ENCODE assay signal across 8 cellular contexts in genomic region chr16:19907161-19907992, GRCh38. TPM values are rescaled to one million over a fixed set of nuclear protein-coding genes. Genes with fewer than 3 reads are reported as not detected.
DNase-seq lines count a peak whose midpoint lies in the region; ATAC-seq, FAIRE-seq and TF ChIP-seq lines count a peak whose summit lies in the region.

No MANE protein-coding gene starts in this region.

- H3K79me2 ChIP-seq in HepG2 (ENCODE audit: insufficient read depth, low read length), result no peaks in the 10 kb centered on the region

- BruUV-seq in HepG2 (replicated peaks; lab: Mats Ljungman, UMichigan), result no TSS peak

- peaks cover 3 to 30% of the 10 kb centered on the region in 2 experiments; a peak in 4 of 5 replicates for H3K27me3 ChIP-seq in HepG2 (ENCODE audit: control insufficient read depth in 1 of 2, insufficient read depth in 2 of 2, low read length in 2 of 2)

- peak; percentile 28 for DNase-seq in DMS79 (lab: John Stamatoyannopoulos, UW)
- DNase-seq in NCI-H226, result peak; percentile 53
- DNase-seq in activated CD4-positive, alpha-beta T cell treated with anti-CD3 and anti-CD28 coated beads for 24 hours (ENCODE audit: low read depth in 2 of 2), result peak; percentile 56 to 60
- DNase-seq in central memory CD4-positive, alpha-beta T cell, result peak; percentile 50
- peak; percentile 67 for DNase-seq in HepG2 (ENCODE audit: low spot score)
- peak; percentile 21 to 54 (median 37) for DNase-seq in stimulated activated CD4-positive, alpha-beta T cell treated with anti-CD3 and anti-CD28 coated beads, TNF-alpha, amount 100 ng/mL, for 1 hour (ENCODE audit: low read depth in 3 of 3, low spot score in 1 of 3)

- POLR2A ChIA-PET in HepG2 (lab: Yijun Ruan, JAX), result interaction anchor here (0.8 to 1.2 kb wide), 3 partner anchors 8 to 478 kb away, joined by 3 to 6 read pairs (median 4); no protein-coding TSS in a partner anchor

- FAIRE-seq in HepG2 (lab: Jason Lieb, UNC), result peak; percentile 83

- intact Hi-C loops in HepG2 (cut with micrococcal nuclease; ENCODE audit: unreplicated experiment), result loop anchor here (1.0 to 10.0 kb wide), 4 partner anchors 74 to 476 kb away; no protein-coding TSS in a partner anchor

- peak; percentile 99 for TF ChIP-seq CTCF in HepG2 (CRISPR knock-in tag; IDR thresholded peaks at IDR 0.05)

- no peak overlapping the region for H3K27ac ChIP-seq in HepG2 (ENCODE audit: extremely low read length, insufficient read depth, low read length)

- no peaks in the 10 kb centered on the region for H3K9me3 ChIP-seq in HepG2 (ENCODE audit: low read length)

- no peak overlapping the region for H3K9ac ChIP-seq in HepG2 (ENCODE audit: insufficient read depth, low read depth, low read length)

- WGBS in HepG2 (ENCODE audit: low lambda C conversion rate), result 12% methylated on average over 24 of the region's 24 CpGs

- TF ChIP-seq EP300 in HepG2 (IDR thresholded peaks at IDR 0.05; ENCODE audit: low read depth in 2 of 2, low read length in 2 of 2) (no peak), HepG2 (CRISPR knock-in tag; IDR thresholded peaks at IDR 0.05; ENCODE audit: borderline replicate concordance) (peak; percentile 12; the same call in 1 of the 2 replicates)

- H3K4me2 ChIP-seq in HepG2 (ENCODE audit: low read depth, low read length), result no peak overlapping the region

- H2AFZ ChIP-seq in HepG2 (ENCODE audit: low read length), result no peak overlapping the region

- CTCF ChIA-PET in HepG2 (lab: Yijun Ruan, JAX; ENCODE audit: low intra/inter-chr PET ratio, low total read pairs), result interaction anchor here (0.6 to 3.4 kb wide), 5 partner anchors 8 to 478 kb away, joined by 3 to 71 read pairs (median 10); no protein-coding TSS in a partner anchor

- in situ Hi-C loops in HepG2 (cut with HindIII; ENCODE audit: extremely low pct_ligation_motif_present, low pct_unique_long_range_greater_than_20kb), result loop anchor here (5.0 kb wide), 1 partner anchor 395 kb away; no protein-coding TSS in a partner anchor

- no peak overlapping the region for H3K4me3 ChIP-seq in HepG2 (replicated peaks in 1 of 3; ENCODE audit: insufficient read depth in 1 of 3, low read depth in 2 of 3, low read length in 3 of 3)

- H3K4me1 ChIP-seq in HepG2 (ENCODE audit: insufficient read depth, low read length), result no peaks in the 10 kb centered on the region

- no peaks in the 10 kb centered on the region for H4K20me1 ChIP-seq in HepG2 (ENCODE audit: insufficient read depth, low read length)

- peak; percentile 99 for TF ChIP-seq RAD21 in HepG2 (CRISPR knock-in tag; IDR thresholded peaks at IDR 0.05)

- no peaks in the 10 kb centered on the region for H3K36me3 ChIP-seq in HepG2 (replicated peaks in 1 of 2; ENCODE audit: control insufficient read depth in 1 of 2, insufficient read depth in 2 of 2, low read length in 2 of 2)

- no peak for TF ChIP-seq POLR2A in HepG2 (IDR thresholded peaks at IDR 0.05; ENCODE audit: insufficient read depth in 1 of 2, low read depth in 2 of 2, low read length in 2 of 2)

- ATAC-seq in HG02610 (IDR thresholded peaks at IDR 0.05; ENCODE audit: unreplicated experiment) (peak; percentile 57), HepG2 (peak; percentile 97), HG02852 (IDR thresholded peaks at IDR 0.05; ENCODE audit: unreplicated experiment) (no peak)

TF ChIP-seq in HepG2, 621 proteins besides CTCF, POLR2A, EP300 and RAD21 (continues in another document):
- no peak for TF ChIP-seq IRF9 (CRISPR knock-in tag; IDR thresholded peaks at IDR 0.05; ENCODE audit: borderline replicate concordance)
- no peak for TF ChIP-seq IKZF1 (IDR thresholded peaks at IDR 0.05)
- TF ChIP-seq SALL2 (CRISPR knock-in tag; IDR thresholded peaks at IDR 0.05), result no peak
- TF ChIP-seq AHR (CRISPR knock-in tag; IDR thresholded peaks at IDR 0.05), result peak; percentile 87; the same call in 1 of the 2 replicates
- TF ChIP-seq ZMYM4 (CRISPR knock-in tag; IDR thresholded peaks at IDR 0.05), result peak; percentile 60; the same call in 1 of the 2 replicates
- peak; percentile 81; the same call in 1 of the 2 replicates for TF ChIP-seq ZNF274 (CRISPR knock-in tag; IDR thresholded peaks at IDR 0.05)
- no peak for TF ChIP-seq TBL1XR1 (IDR thresholded peaks at IDR 0.05; ENCODE audit: borderline replicate concordance, low read length, partially characterized antibody)
- no peak for TF ChIP-seq RORA (CRISPR knock-in tag; IDR thresholded peaks at IDR 0.05)
- no peak for TF ChIP-seq ATF7 (IDR thresholded peaks at IDR 0.05)
- TF ChIP-seq ATF7 (CRISPR knock-in tag; IDR thresholded peaks at IDR 0.05), result no peak
- TF ChIP-seq ZBTB25 (CRISPR knock-in tag; IDR thresholded peaks at IDR 0.05), result peak; percentile 48; the same call in 1 of the 2 replicates
- TF ChIP-seq ZNF687 (CRISPR knock-in tag; IDR thresholded peaks at IDR 0.05), result peak; percentile 51; the same call in 1 of the 2 replicates
- peak; percentile 65; the same call in 1 of the 2 replicates for TF ChIP-seq RXRB (CRISPR knock-in tag; IDR thresholded peaks at IDR 0.05; ENCODE audit: borderline replicate concordance)
- TF ChIP-seq ZNF33B (CRISPR knock-in tag; IDR thresholded peaks at IDR 0.05), result no peak

RNA-seq across cellular contexts. Expression of gene GPRC5B, which starts 22.7 kb away (rescaled TPM):
- total RNA-seq in HepG2 (2016; rRNA removed; fragmentation: Illumina TruSeq; extraction: Trizol), result 0.24 and 0.53 TPM in 2 replicates
- total RNA-seq in HepG2 (2016; cell fraction: cytosol; rRNA removed; fragmentation: Illumina TruSeq; extraction: Trizol; ENCODE audit: low read depth), result not detected in 2 replicates
- total RNA-seq in HepG2 (2016; cell fraction: insoluble cytoplasmic fraction; rRNA removed; fragmentation: Illumina TruSeq; extraction: Trizol), result 0.16 and 0.37 TPM in 2 replicates
- 0.10 and 0.15 TPM in 2 replicates for total RNA-seq in HepG2 (2016; cell fraction: membrane; rRNA removed; fragmentation: Illumina TruSeq; extraction: Trizol)
- total RNA-seq in HepG2 (2016; cell fraction: nucleus; rRNA removed; fragmentation: Illumina TruSeq; extraction: Trizol), result 0.19 and 0.25 TPM in 2 replicates
- polyA plus RNA-seq in HepG2 (2011; rRNA removed), result 0.46 and 0.52 TPM in 2 replicates
- polyA plus RNA-seq in HepG2 (2011; cell fraction: cytosol; rRNA removed), result 0.58 and 0.77 TPM in 2 replicates
- polyA plus RNA-seq in HepG2 (2011; cell fraction: nucleus; rRNA removed), result 0.24 and 0.72 TPM in 2 replicates
- polyA plus RNA-seq in HepG2 (2012), result 0.30 and 0.51 TPM in 2 replicates
- 0.07 and 0.14 TPM in 2 replicates for polyA plus RNA-seq in HepG2 (2016; cell fraction: cytosol; fragmentation: Illumina TruSeq; extraction: Trizol; ENCODE audit: low read depth)
- polyA plus RNA-seq in HepG2 (2016; cell fraction: insoluble cytoplasmic fraction; fragmentation: Illumina TruSeq; extraction: Trizol; ENCODE audit: low read depth), result 0.40 and 0.56 TPM in 2 replicates
- 0.20 and 0.35 TPM in 2 replicates for polyA plus RNA-seq in HepG2 (2016; cell fraction: membrane; fragmentation: Illumina TruSeq; extraction: Trizol; ENCODE audit: low read depth)
- 1.8 and 2.0 TPM in 2 replicates for polyA plus RNA-seq in HepG2 (2016; cell fraction: nucleus; fragmentation: Illumina TruSeq; extraction: Trizol; ENCODE audit: insufficient read depth, low read depth)
- polyA minus RNA-seq in HepG2 (2011; rRNA and poly(A)+ RNA removed; ENCODE audit: low replicate concordance), result 0.96 and 1.9 TPM in 2 replicates
- 0.44 and 0.59 TPM in 2 replicates for polyA minus RNA-seq in HepG2 (2011; cell fraction: cytosol; rRNA and poly(A)+ RNA removed)
- 0.26 and 0.75 TPM in 2 replicates for polyA minus RNA-seq in HepG2 (2011; cell fraction: nucleus; rRNA and poly(A)+ RNA removed)
